ENCODE assay signal across 11 cellular contexts in genomic region chr2:3254438-3254941, GRCh38.
DNase-seq lines count a peak whose midpoint lies in the region; ATAC-seq and TF ChIP-seq lines count a peak whose summit lies in the region.
"Had no signal": no experiment of that assay in that cellular context is flagged by ENCODE, and none has a peak within 500 bp of the region (broad histone marks: within the 10 kb centered on the region; RNA-seq: fewer than 3 reads in every experiment).

No MANE protein-coding gene starts in this region.

- H3K27ac Mint-ChIP-seq in CD14-positive monocyte, result peak overlapping the region in 1 of 7 donors; percentile 10
- no peak overlapping the region for H3K27ac Mint-ChIP-seq in activated naive CD4-positive, alpha-beta T cell treated with anti-CD3 and anti-CD28 coated beads, Interleukin-2, amount 50 U/mL, for 72 hours

- no peak for TF ChIP-seq CTCF in CD14-positive monocyte (IDR thresholded peaks at IDR 0.05)

- ATAC-seq in GM19351 (IDR thresholded peaks at IDR 0.05; ENCODE audit: unreplicated experiment), result peak; percentile 78
- ATAC-seq in HG02938 (IDR thresholded peaks at IDR 0.05; ENCODE audit: unreplicated experiment), result peak; percentile 75
- ATAC-seq in activated naive CD4-positive, alpha-beta T cell treated with anti-CD3 and anti-CD28 coated beads, Interleukin-2, amount 50 U/mL, for 72 hours, result no peak

- peaks cover 55 to 69% of the 10 kb centered on the region in 2 donors for H3K36me3 Mint-ChIP-seq in CD14-positive monocyte
- peaks cover 47 to 56% of the 10 kb centered on the region in 2 donors for H3K36me3 Mint-ChIP-seq in activated naive CD4-positive, alpha-beta T cell treated with anti-CD3 and anti-CD28 coated beads, Interleukin-2, amount 50 U/mL, for 72 hours

- H3K9me3 Mint-ChIP-seq in CD14-positive monocyte, result peaks cover 11 to 40% (median 24%) of the 10 kb centered on the region in 7 donors
- H3K9me3 Mint-ChIP-seq in activated naive CD4-positive, alpha-beta T cell treated with anti-CD3 and anti-CD28 coated beads, Interleukin-2, amount 50 U/mL, for 72 hours, result peaks cover under 1 to 7% of the 10 kb centered on the region in 2 donors

- H3K4me3 Mint-ChIP-seq in CD14-positive monocyte, result no peak overlapping the region

- H3K27me3 Mint-ChIP-seq in CD14-positive monocyte (ENCODE audit: low read depth in 3 of 3), result peaks cover 0 to 3% (median 0%) of the 10 kb centered on the region in 3 donors

- DNase-seq in CD14-positive monocyte (ENCODE audit: low spot score) (peak; percentile 0), NCI-H2171 treated with DMSO at 0.1 percent for 48 hours (lab: John Stamatoyannopoulos, UW) (peak; percentile 75), globus pallidus (ENCODE audit: low spot score) (no peak), EL (no peak)
- no peak for DNase-seq in stimulated activated CD4-positive, alpha-beta T cell treated with anti-CD3 and anti-CD28 coated beads, Interleukin-12 subunit alpha, Interleukin-12 subunit beta, amount 100 ng/mL, for 4 hours
- DNase-seq in activated naive CD4-positive, alpha-beta T cell treated with anti-CD3 and anti-CD28 coated beads, Interleukin-2, amount 50 U/mL, for 72 hours (ENCODE audit: low spot score in 2 of 2), result no peak
- DNase-seq: activated CD4-positive, alpha-beta T cell treated with anti-CD3 and anti-CD28 coated beads for 4 hours; AML-193; aorta had no signal

- intact Hi-C loops in CD14-positive monocyte (cut with micrococcal nuclease), result no loop called here

- peaks cover 5% of the 10 kb centered on the region for H3K4me1 Mint-ChIP-seq in CD14-positive monocyte

Comparison
In these comparisons a context has a peak if more than half of its experiments do, and no peak if none do; other contexts are left out.
1. DNase-seq: peak in CD14-positive monocyte (single experiment) and NCI-H2171 treated with DMSO at 0.1 percent for 48 hours (single experiment); none in globus pallidus (single experiment), stimulated activated CD4-positive, alpha-beta T cell treated with anti-CD3 and anti-CD28 coated beads, Interleukin-12 subunit alpha, Interleukin-12 subunit beta, amount 100 ng/mL, for 4 hours (single experiment), EL (single experiment) and activated naive CD4-positive, alpha-beta T cell treated with anti-CD3 and anti-CD28 coated beads, Interleukin-2, amount 50 U/mL, for 72 hours (0 of 2).
2. ATAC-seq: peak in GM19351 (single experiment) and HG02938 (single experiment); none in activated naive CD4-positive, alpha-beta T cell treated with anti-CD3 and anti-CD28 coated beads, Interleukin-2, amount 50 U/mL, for 72 hours (0 of 2).